11 cellular contexts compared by ENCODE assay signal in the genomic region with DNA sequence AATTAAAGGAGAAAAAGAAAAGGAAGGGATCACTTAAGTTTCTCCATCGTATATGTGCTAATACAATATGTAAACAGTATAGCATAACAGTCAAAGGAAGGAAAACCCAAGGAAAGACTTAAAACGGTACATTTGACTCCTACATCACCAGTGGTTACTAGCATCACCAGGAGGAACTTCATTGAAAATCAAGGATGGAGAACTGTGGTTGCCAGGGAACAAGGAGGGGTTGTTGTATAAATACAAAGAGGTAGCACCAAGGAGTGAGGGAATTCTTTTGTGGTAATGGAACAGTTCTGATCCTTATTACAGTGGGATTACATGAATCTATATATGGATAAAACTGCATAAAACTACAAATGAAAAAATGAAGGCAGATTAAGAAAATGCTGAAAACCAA. TPM values are rescaled to one million over a fixed set of nuclear protein-coding genes. Genes with fewer than 3 reads are reported as not detected.
A peak's percentile ranks its signal among the peaks of the same experiment; 100 is the strongest.
DNase-seq lines count a peak whose midpoint lies in the region; ATAC-seq and TF ChIP-seq lines count a peak whose summit lies in the region.
"Had no signal": no experiment of that assay in that cellular context is flagged by ENCODE, and none has a peak within 500 bp of the region (broad histone marks: within the 10 kb centered on the region; RNA-seq: fewer than 3 reads in every experiment).

No MANE protein-coding gene starts in this region.

- H3K9me3 ChIP-seq in T-helper 17 cell (ENCODE audit: control insufficient read depth, low read length, poor library complexity, severe bottlenecking) (no peaks in the 10 kb centered on the region), ovary (no peaks in the 10 kb centered on the region)

- peak overlapping the region; percentile 93 for H3K4me3 Mint-ChIP-seq in activated naive CD4-positive, alpha-beta T cell treated with anti-CD3 and anti-CD28 coated beads, Interleukin-2, amount 10 ng/mL, durations not matched to agents 7 days and 5 days
- peak overlapping the region; percentile 94 for H3K4me3 Mint-ChIP-seq in T-helper 17 cell
- H3K4me3 Mint-ChIP-seq in glutamatergic neuron (ENCODE audit: unreplicated experiment): peak overlapping the region; percentile 94
- peak overlapping the region; percentile 84 to 95 for H3K4me3 Mint-ChIP-seq in stimulated activated naive B cell treated with anti-CD40 and anti-IgM and Interleukin-4, amounts not matched to agents 10 μg/mL and 1 μg/mL and 100 μg/mL, for 72 hours

- no peaks in the 10 kb centered on the region for H3K36me3 ChIP-seq in ovary

- CTCF ChIA-PET in activated naive CD4-positive, alpha-beta T cell treated with anti-CD3 and anti-CD28 coated beads, Interleukin-2, amount 10 ng/mL, durations not matched to agents 7 days and 5 days (lab: Charles Lee): no interaction called here

- H3K27me3 ChIP-seq in ovary: no peaks in the 10 kb centered on the region

- TF ChIP-seq CTCF in glutamatergic neuron (IDR thresholded peaks at IDR 0.05; ENCODE audit: partially characterized antibody, unreplicated experiment) (no peak), ovary (IDR thresholded peaks at IDR 0.05) (no peak)

- no peak for TF ChIP-seq POLR2A in ovary (IDR thresholded peaks at IDR 0.05)

- no peak overlapping the region for H3K27ac ChIP-seq in ovary

- DNase-seq in activated naive CD4-positive, alpha-beta T cell treated with anti-CD3 and anti-CD28 coated beads, Interleukin-2, amount 10 ng/mL, durations not matched to agents 7 days and 5 days: no peak
- no peak for DNase-seq in activated naive CD4-positive, alpha-beta T cell treated with anti-CD3 and anti-CD28 coated beads, Interleukin-2, amount 50 U/mL, for 72 hours (ENCODE audit: low spot score in 2 of 2)
- DNase-seq in T-helper 17 cell: no peak
- DNase-seq in glutamatergic neuron: no peak
- DNase-seq in stimulated activated naive B cell treated with anti-CD40 and anti-IgM and Interleukin-4, amounts not matched to agents 10 μg/mL and 1 μg/mL and 100 μg/mL, for 72 hours: no peak
- DNase-seq in ovary: no peak
- no peak for DNase-seq in GOT3 (lab: John Stamatoyannopoulos, UW)
- DNase-seq in NCI-H128 (lab: John Stamatoyannopoulos, UW; ENCODE audit: unreplicated experiment): no peak
- DNase-seq: activated effector memory CD4-positive, alpha-beta T cell treated with anti-CD3 and anti-CD28 coated beads, Interleukin-2, amount 50 U/mL, for 16 hours; effector CD8-positive, alpha-beta T cell; IMR-90 had no signal

- no peak overlapping the region for H3K27ac Mint-ChIP-seq in activated naive CD4-positive, alpha-beta T cell treated with anti-CD3 and anti-CD28 coated beads, Interleukin-2, amount 10 ng/mL, durations not matched to agents 7 days and 5 days
- H3K27ac Mint-ChIP-seq in activated naive CD4-positive, alpha-beta T cell treated with anti-CD3 and anti-CD28 coated beads, Interleukin-2, amount 50 U/mL, for 72 hours: no peak overlapping the region
- H3K27ac Mint-ChIP-seq in T-helper 17 cell: no peak overlapping the region
- H3K27ac Mint-ChIP-seq in glutamatergic neuron (ENCODE audit: unreplicated experiment): no peak overlapping the region
- no peak overlapping the region for H3K27ac Mint-ChIP-seq in stimulated activated naive B cell treated with anti-CD40 and anti-IgM and Interleukin-4, amounts not matched to agents 10 μg/mL and 1 μg/mL and 100 μg/mL, for 72 hours

- intact Hi-C loops in ovary (cut with DNase I): no loop called here

- peaks cover 5% of the 10 kb centered on the region for H3K4me1 ChIP-seq in ovary (ENCODE audit: insufficient read depth)

- H3K9me3 Mint-ChIP-seq in activated naive CD4-positive, alpha-beta T cell treated with anti-CD3 and anti-CD28 coated beads, Interleukin-2, amount 10 ng/mL, durations not matched to agents 7 days and 5 days: no peaks in the 10 kb centered on the region
- no peaks in the 10 kb centered on the region for H3K9me3 Mint-ChIP-seq in activated naive CD4-positive, alpha-beta T cell treated with anti-CD3 and anti-CD28 coated beads, Interleukin-2, amount 50 U/mL, for 72 hours
- peaks cover 8% of the 10 kb centered on the region for H3K9me3 Mint-ChIP-seq in glutamatergic neuron (ENCODE audit: unreplicated experiment)
- no peaks in the 10 kb centered on the region for H3K9me3 Mint-ChIP-seq in stimulated activated naive B cell treated with anti-CD40 and anti-IgM and Interleukin-4, amounts not matched to agents 10 μg/mL and 1 μg/mL and 100 μg/mL, for 72 hours

- WGBS in ovary, 3 donors: 56 to 75% (median 66%) methylated on average over 2 of the region's 2 CpGs

- ATAC-seq in activated naive CD4-positive, alpha-beta T cell treated with anti-CD3 and anti-CD28 coated beads, Interleukin-2, amount 50 U/mL, for 72 hours: no peak
- no peak for ATAC-seq in T-helper 17 cell
- no peak for ATAC-seq in stimulated activated naive B cell treated with anti-CD40 and anti-IgM and Interleukin-4, amounts not matched to agents 10 μg/mL and 1 μg/mL and 100 μg/mL, for 72 hours (replicated peaks)

- no peak overlapping the region for H3K4me3 ChIP-seq in ovary

- peaks cover 8% of the 10 kb centered on the region for H3K36me3 Mint-ChIP-seq in activated naive CD4-positive, alpha-beta T cell treated with anti-CD3 and anti-CD28 coated beads, Interleukin-2, amount 10 ng/mL, durations not matched to agents 7 days and 5 days
- H3K36me3 Mint-ChIP-seq in activated naive CD4-positive, alpha-beta T cell treated with anti-CD3 and anti-CD28 coated beads, Interleukin-2, amount 50 U/mL, for 72 hours: peaks cover 4 to 6% of the 10 kb centered on the region in 2 donors
- peaks cover 2% of the 10 kb centered on the region for H3K36me3 Mint-ChIP-seq in T-helper 17 cell (ENCODE audit: low read depth)
- no peaks in the 10 kb centered on the region for H3K36me3 Mint-ChIP-seq in glutamatergic neuron (ENCODE audit: unreplicated experiment)
- H3K36me3 Mint-ChIP-seq in stimulated activated naive B cell treated with anti-CD40 and anti-IgM and Interleukin-4, amounts not matched to agents 10 μg/mL and 1 μg/mL and 100 μg/mL, for 72 hours: peaks cover 14 to 24% of the 10 kb centered on the region in 2 donors

- no peak for TF ChIP-seq EP300 in ovary (IDR thresholded peaks at IDR 0.05)

- H3K4me1 Mint-ChIP-seq in activated naive CD4-positive, alpha-beta T cell treated with anti-CD3 and anti-CD28 coated beads, Interleukin-2, amount 10 ng/mL, durations not matched to agents 7 days and 5 days: peaks cover 51% of the 10 kb centered on the region
- peaks cover 21% of the 10 kb centered on the region for H3K4me1 Mint-ChIP-seq in T-helper 17 cell
- peaks cover 8% of the 10 kb centered on the region for H3K4me1 Mint-ChIP-seq in glutamatergic neuron (ENCODE audit: low read depth, unreplicated experiment)
- H3K4me1 Mint-ChIP-seq in stimulated activated naive B cell treated with anti-CD40 and anti-IgM and Interleukin-4, amounts not matched to agents 10 μg/mL and 1 μg/mL and 100 μg/mL, for 72 hours: peaks cover 22 to 32% of the 10 kb centered on the region in 2 donors

- H3K27me3 Mint-ChIP-seq in activated naive CD4-positive, alpha-beta T cell treated with anti-CD3 and anti-CD28 coated beads, Interleukin-2, amount 10 ng/mL, durations not matched to agents 7 days and 5 days: no peaks in the 10 kb centered on the region
- H3K27me3 Mint-ChIP-seq in T-helper 17 cell: no peaks in the 10 kb centered on the region
- peaks cover 5% of the 10 kb centered on the region for H3K27me3 Mint-ChIP-seq in glutamatergic neuron (ENCODE audit: unreplicated experiment)
- no peaks in the 10 kb centered on the region for H3K27me3 Mint-ChIP-seq in stimulated activated naive B cell treated with anti-CD40 and anti-IgM and Interleukin-4, amounts not matched to agents 10 μg/mL and 1 μg/mL and 100 μg/mL, for 72 hours

RNA-seq across cellular contexts. Expression of gene ZFYVE26, which starts 1.6 kb away (rescaled TPM):
- total RNA-seq in activated naive CD4-positive, alpha-beta T cell treated with anti-CD3 and anti-CD28 coated beads, Interleukin-2, amount 50 U/mL, for 72 hours: 10 to 100 TPM; 19.3 to 23.5 TPM
- total RNA-seq in T-helper 17 cell: 10 to 100 TPM; 25.0 to 29.9 TPM
- total RNA-seq in glutamatergic neuron (ENCODE audit: unreplicated experiment): 32.5 TPM
- total RNA-seq in ovary: 10 to 100 TPM; 16.1 to 27.0 (median 20.3) TPM
- polyA plus RNA-seq in ovary: 10 to 100 TPM in 1 of 2 donors, 1 to 10 TPM in 1; 6.1 to 22.2 TPM

RNA-seq across cellular contexts. Expression of gene RAD51B, which starts 4.8 kb away (rescaled TPM):
- 10 to 100 TPM; 36.5 to 53.0 TPM for total RNA-seq in activated naive CD4-positive, alpha-beta T cell treated with anti-CD3 and anti-CD28 coated beads, Interleukin-2, amount 50 U/mL, for 72 hours
- total RNA-seq in T-helper 17 cell (10 to 100 TPM; 17.0 to 20.7 TPM), glutamatergic neuron (ENCODE audit: unreplicated experiment) (9.7 TPM), ovary (10 to 100 TPM; 23.2 to 70.1 (median 45.0) TPM)
- polyA plus RNA-seq in ovary: 10 to 100 TPM; 21.6 to 22.1 TPM
